ENCODE assay signal across 25 cellular contexts in the genomic region with DNA sequence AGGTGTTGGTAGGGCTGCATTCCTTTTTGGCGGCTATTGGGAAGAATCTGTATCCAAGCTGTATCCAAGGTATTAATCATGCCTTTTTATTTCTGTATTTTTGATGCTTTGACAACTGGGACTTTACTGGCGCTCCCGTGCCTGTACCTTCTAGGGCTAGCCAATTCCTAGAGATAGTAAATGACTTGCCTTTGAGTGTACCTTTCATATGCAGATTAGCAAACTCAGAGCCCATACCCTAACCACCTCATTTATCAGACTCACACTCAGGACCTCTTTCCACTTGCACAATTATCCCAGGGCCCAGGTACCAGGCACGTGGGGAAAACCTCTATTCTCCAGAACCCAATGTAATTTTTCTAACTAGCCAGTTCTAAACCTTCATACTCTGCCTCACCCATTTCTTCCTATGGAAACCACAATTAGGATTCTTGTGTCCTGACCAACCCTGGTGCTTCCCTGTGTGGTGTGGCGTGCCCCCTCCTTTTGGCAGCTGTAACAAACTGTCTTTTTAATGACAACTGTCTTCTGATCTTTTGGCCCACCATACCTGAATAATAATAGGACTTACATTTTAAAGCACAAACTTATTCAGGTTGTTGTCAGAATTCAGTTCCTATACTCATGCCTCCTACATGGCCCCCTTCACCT.
"Had no signal": no experiment of that assay in that cellular context is flagged by ENCODE, and none has a peak within 500 bp of the region (broad histone marks: within the 10 kb centered on the region; RNA-seq: fewer than 3 reads in every experiment).

No MANE protein-coding gene starts in this region.

- H3K4me3 ChIP-seq: esophagus squamous epithelium, lung, neural progenitor cell, psoas muscle, sigmoid colon, skin epidermis, spleen, thoracic aorta, transverse colon, upper lobe of right lung, uterus had no signal

- FAIRE-seq: endometrium, frontal cortex, kidney had no signal

- DNase-seq: cortex of kidney; effector memory CD8-positive, alpha-beta T cell; erythroblast; esophagus squamous epithelium; hypothalamus; kidney; mesendoderm; midbrain; naive thymus-derived CD4-positive, alpha-beta T cell; psoas muscle; right cardiac atrium; sigmoid colon; spleen; stimulated activated CD4-positive, alpha-beta T cell treated with anti-CD3 and anti-CD28 coated beads, Interleukin-2, amount 100 ng/mL, for 48 hours; stimulated activated naive B cell treated with anti-CD40 and anti-IgM and Interleukin-4, amounts not matched to agents 10 μg/mL and 1 μg/mL and 100 μg/mL, for 72 hours; transverse colon; upper lobe of right lung; uterus had no signal

- H3K9me3 ChIP-seq: esophagus squamous epithelium, psoas muscle, sigmoid colon, thoracic aorta, transverse colon, upper lobe of right lung, uterus had no signal

- H3K36me3 ChIP-seq: esophagus squamous epithelium, neural progenitor cell, sigmoid colon, spleen, thoracic aorta, transverse colon, upper lobe of right lung, uterus had no signal

- H3K27me3 ChIP-seq: esophagus squamous epithelium, neural progenitor cell, sigmoid colon, transverse colon, upper lobe of right lung, uterus had no signal

- H3K4me1 ChIP-seq: neural progenitor cell, psoas muscle, spleen, transverse colon, uterus had no signal

- ATAC-seq: effector memory CD8-positive, alpha-beta T cell; left lobe of liver; naive thymus-derived CD4-positive, alpha-beta T cell; psoas muscle; right cardiac atrium; stimulated activated naive B cell treated with anti-CD40 and anti-IgM and Interleukin-4, amounts not matched to agents 10 μg/mL and 1 μg/mL and 100 μg/mL, for 72 hours; upper lobe of right lung had no signal

- H3K27ac ChIP-seq: esophagus squamous epithelium, neural progenitor cell, psoas muscle, sigmoid colon, skin epidermis, spleen, thoracic aorta, transverse colon, upper lobe of right lung, uterus had no signal
